Comparison of ENCODE assay signal across 10 cellular contexts in genomic region chr20:58481541-58482021, GRCh38. TPM values are rescaled to one million over a fixed set of nuclear protein-coding genes. Genes with fewer than 3 reads are reported as not detected.
DNase-seq lines count a peak whose midpoint lies in the region; ATAC-seq and TF ChIP-seq lines count a peak whose summit lies in the region.
"Had no signal": no experiment of that assay in that cellular context is flagged by ENCODE, and none has a peak within 500 bp of the region (broad histone marks: within the 10 kb centered on the region; RNA-seq: fewer than 3 reads in every experiment).

No MANE protein-coding gene starts in this region.

- peak; percentile 61 for ATAC-seq in T-helper 17 cell
- ATAC-seq in lower lobe of right lung = peak; percentile 66 to 76
- no peak for ATAC-seq in GM19455 (IDR thresholded peaks at IDR 0.05; ENCODE audit: unreplicated experiment)

- TF ChIP-seq POLR2A in breast epithelium (IDR thresholded peaks at IDR 0.05) = no peak

- H3K9me3 ChIP-seq in T-helper 17 cell (ENCODE audit: control insufficient read depth, low read length, poor library complexity, severe bottlenecking) (peaks cover 2% of the 10 kb centered on the region), breast epithelium (peaks cover 24 to 39% of the 10 kb centered on the region in 2 donors), lower lobe of right lung (peaks cover 12% of the 10 kb centered on the region)

- intact Hi-C loops in breast epithelium (cut with DNase I; ENCODE audit: low total_unique reads) = no loop called here
- intact Hi-C loops in lower lobe of right lung (cut with DNase I) = no loop called here

- no peak overlapping the region for H3K27ac Mint-ChIP-seq in T-helper 17 cell
- H3K27ac Mint-ChIP-seq: dendritic cell treated with granulocyte-macrophage colony-stimulating factor and Interleukin-4, amounts not matched to agents 40 ng/mL and 50 ng/mL, for 4 days had no signal

- peaks cover 16% of the 10 kb centered on the region for H3K27me3 Mint-ChIP-seq in T-helper 17 cell

- TF ChIP-seq CTCF in breast epithelium (IDR thresholded peaks at IDR 0.05) (peak in 2 of 3 donors; percentile 51 to 53), lower lobe of right lung (IDR thresholded peaks at IDR 0.05) (peak; percentile 52)

- no peaks in the 10 kb centered on the region for H3K27me3 ChIP-seq in breast epithelium
- no peaks in the 10 kb centered on the region for H3K27me3 ChIP-seq in lower lobe of right lung (ENCODE audit: low read depth)
- H3K27me3 ChIP-seq: BLaER1 treated with 17β-estradiol and CSF1 and Interleukin-3, amounts not matched to agents 10 nM and 100 nM had no signal

- H3K4me3 Mint-ChIP-seq in T-helper 17 cell = no peak overlapping the region
- H3K4me3 Mint-ChIP-seq: dendritic cell treated with granulocyte-macrophage colony-stimulating factor and Interleukin-4, amounts not matched to agents 40 ng/mL and 50 ng/mL, for 4 days had no signal

- DNase-seq in NCI-H82 (lab: John Stamatoyannopoulos, UW) = peak; percentile 74
- DNase-seq in NCI-H82 treated with DMSO at 0.1 percent for 48 hours (lab: John Stamatoyannopoulos, UW; ENCODE audit: unreplicated experiment) = no peak
- DNase-seq in T-helper 17 cell = peak in 1 of 3 donors; percentile 46
- DNase-seq in breast epithelium (ENCODE audit: low spot score in 2 of 2) = no peak
- no peak for DNase-seq in lower lobe of right lung
- peak; percentile 28 for DNase-seq in stimulated activated CD8-positive, alpha-beta memory T cell treated with anti-CD3 and anti-CD28 coated beads, Interleukin-7, amount 100 ng/mL, for 24 hours (ENCODE audit: low read depth)
- no peak for DNase-seq in NCI-H2081 treated with DMSO at 0.1 percent for 48 hours (lab: John Stamatoyannopoulos, UW)

- peaks cover 6% of the 10 kb centered on the region for H3K36me3 Mint-ChIP-seq in T-helper 17 cell (ENCODE audit: low read depth)

- H3K27ac ChIP-seq in breast epithelium (no peak overlapping the region), lower lobe of right lung (no peak overlapping the region)
- H3K27ac ChIP-seq: BLaER1 treated with 17β-estradiol and CSF1 and Interleukin-3, amounts not matched to agents 10 nM and 100 nM had no signal

- H3K4me3 ChIP-seq in breast epithelium = no peak overlapping the region
- H3K4me3 ChIP-seq in lower lobe of right lung = no peak overlapping the region
- H3K4me3 ChIP-seq: BLaER1 treated with 17β-estradiol and CSF1 and Interleukin-3, amounts not matched to agents 10 nM and 100 nM had no signal

- no peaks in the 10 kb centered on the region for H3K4me1 ChIP-seq in breast epithelium
- H3K4me1 ChIP-seq in lower lobe of right lung = no peaks in the 10 kb centered on the region
- H3K4me1 ChIP-seq: BLaER1 treated with 17β-estradiol and CSF1 and Interleukin-3, amounts not matched to agents 10 nM and 100 nM had no signal

- H3K36me3 ChIP-seq in breast epithelium (no peaks in the 10 kb centered on the region), lower lobe of right lung (no peaks in the 10 kb centered on the region)

- H3K4me1 Mint-ChIP-seq in T-helper 17 cell = peaks cover 3% of the 10 kb centered on the region

RNA-seq across cellular contexts. Expression of gene APCDD1L, which starts 33.6 kb away (rescaled TPM):
- total RNA-seq in T-helper 17 cell (not detected), breast epithelium (1 to 10 TPM in 1 of 3 donors, under 1 TPM in 1, not detected in 1; 0.73 to 2.0 TPM), lower lobe of right lung (not detected)

Comparison
In these comparisons a context has a peak if more than half of its experiments do, and no peak if none do; other contexts are left out.
1. DNase-seq: peak in NCI-H82 (single experiment) and stimulated activated CD8-positive, alpha-beta memory T cell treated with anti-CD3 and anti-CD28 coated beads, Interleukin-7, amount 100 ng/mL, for 24 hours (single experiment); none in NCI-H82 treated with DMSO at 0.1 percent for 48 hours (single experiment), breast epithelium (0 of 2), lower lobe of right lung (single experiment) and NCI-H2081 treated with DMSO at 0.1 percent for 48 hours (single experiment).